ENCODE assay signal across 26 cellular contexts in genomic region chr17:81648707-81649085, GRCh38. TPM values are rescaled to one million over a fixed set of nuclear protein-coding genes. Genes with fewer than 3 reads are reported as not detected.
"Had no signal": no experiment of that assay in that cellular context is flagged by ENCODE, and none has a peak within 500 bp of the region (broad histone marks: within the 10 kb centered on the region; RNA-seq: fewer than 3 reads in every experiment).

No MANE protein-coding gene starts in this region.

- H3K4me1 Mint-ChIP-seq: central memory CD8-positive, alpha-beta T cell had no signal

- ATAC-seq: activated CD8-positive, alpha-beta memory T cell treated with anti-CD3 and anti-CD28 coated beads, Interleukin-2, amount 10 ng/mL, durations not matched to agents 7 days and 5 days; activated CD8-positive, alpha-beta T cell treated with anti-CD3 and anti-CD28 coated beads for 36 hours; activated naive CD4-positive, alpha-beta T cell treated with anti-CD3 and anti-CD28 coated beads, Interleukin-2, amount 50 U/mL, for 72 hours; heart right ventricle; left colon; T-cell had no signal

- H3K27ac ChIP-seq: ascending aorta, heart right ventricle, spleen, testis, vagina, VCaP had no signal

- H3K27me3 ChIP-seq: ascending aorta, testis, vagina had no signal

- H3K4me3 ChIP-seq: ascending aorta, heart right ventricle, testis, vagina had no signal

- H3K9me3 ChIP-seq: testis, vagina had no signal

- H3K9me3 Mint-ChIP-seq: activated CD8-positive, alpha-beta T cell treated with anti-CD3 and anti-CD28 coated beads for 36 hours; activated naive CD4-positive, alpha-beta T cell treated with anti-CD3 and anti-CD28 coated beads, Interleukin-2, amount 50 U/mL, for 72 hours; central memory CD8-positive, alpha-beta T cell; T-cell; T-helper 2 cell treated with Interferon-gamma antibody and Interleukin-4, amounts not matched to agents 5 μg/mL and 100 μg/mL, for 36 hours; type B pancreatic cell had no signal

- H3K36me3 ChIP-seq: ascending aorta, heart right ventricle, spleen, vagina had no signal

- DNase-seq: activated CD4-positive, alpha-beta T cell treated with anti-CD3 and anti-CD28 coated beads, Interleukin-2, amount 10 ng/mL, durations not matched to agents 7 days and 5 days; activated CD4-positive, CD25-positive, alpha-beta regulatory T cell treated with anti-CD3 and anti-CD28 coated beads, Interleukin-2, amount 50 U/mL, for 72 hours; activated CD8-positive, alpha-beta memory T cell treated with anti-CD3 and anti-CD28 coated beads, Interleukin-2, amount 10 ng/mL, durations not matched to agents 7 days and 5 days; activated CD8-positive, alpha-beta T cell treated with anti-CD3 and anti-CD28 coated beads for 36 hours; activated gamma-delta T cell treated with Interleukin-2 at 50 U/mL for 16 hours; activated T-cell treated with anti-CD3 and anti-CD28 coated beads for 4 hours; foreskin fibroblast; heart right ventricle; islet precursor cell; left colon; mesenchymal stem cell; naive B cell; spleen; stimulated activated CD4-positive, alpha-beta T cell treated with anti-CD3 and anti-CD28 coated beads, Interleukin-4, amount 100 ng/mL, for 1 hour; stimulated activated naive CD4-positive, alpha-beta T cell; T-cell; testis had no signal

- H3K36me3 Mint-ChIP-seq: activated CD8-positive, alpha-beta memory T cell treated with anti-CD3 and anti-CD28 coated beads, Interleukin-2, amount 10 ng/mL, durations not matched to agents 7 days and 5 days; naive B cell; T-cell; type B pancreatic cell had no signal

- H3K4me1 ChIP-seq: ascending aorta, testis, vagina had no signal

- H3K4me3 Mint-ChIP-seq: activated CD4-positive, alpha-beta T cell treated with anti-CD3 and anti-CD28 coated beads, Interleukin-2, amount 10 ng/mL, durations not matched to agents 7 days and 5 days; activated CD8-positive, alpha-beta memory T cell treated with anti-CD3 and anti-CD28 coated beads, Interleukin-2, amount 10 ng/mL, durations not matched to agents 7 days and 5 days; activated CD8-positive, alpha-beta T cell treated with anti-CD3 and anti-CD28 coated beads for 36 hours; central memory CD8-positive, alpha-beta T cell; T-cell; T-helper 2 cell treated with Interferon-gamma antibody and Interleukin-4, amounts not matched to agents 5 μg/mL and 100 μg/mL, for 36 hours; type B pancreatic cell had no signal

- H3K27ac Mint-ChIP-seq: activated CD4-positive, alpha-beta T cell treated with anti-CD3 and anti-CD28 coated beads, Interleukin-2, amount 10 ng/mL, durations not matched to agents 7 days and 5 days; activated CD8-positive, alpha-beta memory T cell treated with anti-CD3 and anti-CD28 coated beads, Interleukin-2, amount 10 ng/mL, durations not matched to agents 7 days and 5 days; activated CD8-positive, alpha-beta T cell treated with anti-CD3 and anti-CD28 coated beads for 36 hours; activated naive CD4-positive, alpha-beta T cell treated with anti-CD3 and anti-CD28 coated beads, Interleukin-2, amount 50 U/mL, for 72 hours; naive B cell; progenitor cell of endocrine pancreas; T-cell; T-helper 2 cell treated with Interferon-gamma antibody and Interleukin-4, amounts not matched to agents 5 μg/mL and 100 μg/mL, for 36 hours; type B pancreatic cell had no signal

RNA-seq across cellular contexts. Expression of gene PDE6G, which starts 7.6 kb away (rescaled TPM):
- total RNA-seq: ascending aorta, vagina had no signal
- polyA plus RNA-seq: neural cell had no signal

RNA-seq across cellular contexts. Expression of gene TSPAN10, which starts 11.7 kb away (rescaled TPM):
- total RNA-seq: ascending aorta, vagina had no signal
- polyA plus RNA-seq: neural cell had no signal
